ENCODE assay signal across 22 cellular contexts in genomic region chr6:74073896-74074295, GRCh38.
DNase-seq lines count a peak whose midpoint lies in the region; ATAC-seq and TF ChIP-seq lines count a peak whose summit lies in the region.
"Had no signal": no experiment of that assay in that cellular context is flagged by ENCODE, and none has a peak within 500 bp of the region (broad histone marks: within the 10 kb centered on the region; RNA-seq: fewer than 3 reads in every experiment).

No MANE protein-coding gene starts in this region.

- H2BK120ac ChIP-seq in H9 (ENCODE audit: low read depth, low read length, poor library complexity, severe bottlenecking), result no peak overlapping the region

- H3K4me2 ChIP-seq in fibroblast of lung (ENCODE audit: extremely low read depth, insufficient read depth, low read length) (peak overlapping the region; percentile 16), H9 (ENCODE audit: insufficient read depth, insufficient read length, low read length) (no peak overlapping the region)

- H2BK5ac ChIP-seq in H9 (ENCODE audit: insufficient read length, low read length), result no peak overlapping the region

- H3K4me3 ChIP-seq in fibroblast of lung (replicated peaks in 1 of 4; ENCODE audit: control extremely low read depth in 1 of 4, insufficient read depth in 1 of 4, low read depth in 3 of 4, low read length in 4 of 4), result no peak overlapping the region
- no peak overlapping the region for H3K4me3 ChIP-seq in left lung
- H3K4me3 ChIP-seq: gastroesophageal sphincter had no signal

- no peak overlapping the region for H2BK15ac ChIP-seq in H9 (ENCODE audit: low read depth, low read length)

- no peak overlapping the region for H4K5ac ChIP-seq in H9 (ENCODE audit: insufficient read length, low read depth, low read length)

- no peaks in the 10 kb centered on the region for H3K9me3 ChIP-seq in fibroblast of lung (ENCODE audit: control insufficient read depth, insufficient read depth, low read depth, low read length)
- no peaks in the 10 kb centered on the region for H3K9me3 ChIP-seq in left lung
- no peaks in the 10 kb centered on the region for H3K9me3 ChIP-seq in H9 (ENCODE audit: control insufficient read depth, low read depth, low read length)
- H3K9me3 ChIP-seq: gastroesophageal sphincter had no signal

- no peak overlapping the region for H4K91ac ChIP-seq in H9 (ENCODE audit: insufficient read length, low read depth, low read length)

- H2AK5ac ChIP-seq in H9 (ENCODE audit: insufficient read length, low read length), result no peak overlapping the region

- H3K14ac ChIP-seq in H9 (ENCODE audit: insufficient read depth, low read length), result no peak overlapping the region

- no peaks in the 10 kb centered on the region for H3K79me1 ChIP-seq in H9 (ENCODE audit: insufficient read depth, low read depth, low read length, poor library complexity, severe bottlenecking)

- no peaks in the 10 kb centered on the region; the same call in 1 of the 2 replicates for H3K27me3 Mint-ChIP-seq in H9 (ENCODE audit: low read depth)
- H3K27me3 Mint-ChIP-seq: B cell, IgD-negative memory B cell, T-helper 17 cell had no signal

- no peak overlapping the region for H3K18ac ChIP-seq in H9 (ENCODE audit: insufficient read length, low read depth, low read length)

- H3K56ac ChIP-seq in H9 (ENCODE audit: insufficient read length, low read depth, low read length), result no peak overlapping the region

- H3K79me2 ChIP-seq in fibroblast of lung (ENCODE audit: control insufficient read depth, insufficient read depth, low read length) (no peaks in the 10 kb centered on the region), H9 (ENCODE audit: insufficient read depth, low read length) (no peaks in the 10 kb centered on the region)

- no peak overlapping the region for H4K8ac ChIP-seq in H9 (replicated peaks; ENCODE audit: insufficient read length, low read depth, low read length)

- H3K27me3 ChIP-seq in fibroblast of lung (ENCODE audit: control insufficient read depth, insufficient read depth, low read length) (no peaks in the 10 kb centered on the region), left lung (no peaks in the 10 kb centered on the region), H9 (ENCODE audit: insufficient read depth, low read length) (no peaks in the 10 kb centered on the region)
- H3K27me3 ChIP-seq: gastroesophageal sphincter had no signal

- H3T11ph ChIP-seq in H9 (ENCODE audit: low read length), result no peak overlapping the region

- H3K9ac ChIP-seq in fibroblast of lung (ENCODE audit: insufficient read depth, low read length) (no peak overlapping the region), H9 (ENCODE audit: extremely low read depth, insufficient read length, low read length) (no peak overlapping the region)

- H3K36me3 ChIP-seq in fibroblast of lung (ENCODE audit: control insufficient read depth, insufficient read depth, low read length), result no peaks in the 10 kb centered on the region
- no peaks in the 10 kb centered on the region for H3K36me3 ChIP-seq in left lung
- H3K36me3 ChIP-seq: gastroesophageal sphincter, WERI-Rb-1 had no signal

- H2AFZ ChIP-seq in fibroblast of lung (ENCODE audit: low read length) (no peak overlapping the region), H9 (ENCODE audit: low read length) (no peak overlapping the region)

- intact Hi-C loops in left lung (cut with DNase I), result no loop called here

- DNase-seq in EL, result peak; percentile 51
- DNase-seq in LHCN-M2 (ENCODE audit: low read depth), result peak; percentile 29
- DNase-seq in fibroblast of lung (ENCODE audit: low read depth in 2 of 2), result peak in 1 of 2 donors; percentile 42
- no peak for DNase-seq in stimulated activated effector memory CD8-positive, alpha-beta T cell treated with anti-CD3 and anti-CD28 coated beads, Interleukin-12 subunit alpha, Interleukin-12 subunit beta, amount 100 ng/mL, for 72 hours (ENCODE audit: low spot score in 2 of 2)
- no peak for DNase-seq in foreskin melanocyte
- no peak for DNase-seq in left lung
- DNase-seq in H9, result no peak
- DNase-seq: activated CD4-positive, alpha-beta T cell treated with anti-CD3 and anti-CD28 coated beads, Interleukin-2, amount 50 U/mL, for 4 hours; COR-L47; endodermal cell; H7; NCI-H187; NCI-H2227 treated with DMSO at 0.1 percent for 48 hours; NCI-H82; OCI-M1; stimulated activated CD8-positive, alpha-beta memory T cell treated with anti-CD3 and anti-CD28 coated beads, Interleukin-4, amount 100 ng/mL, for 48 hours; T-helper 17 cell; WERI-Rb-1 had no signal

- H3K4me1 Mint-ChIP-seq in stimulated activated effector memory CD8-positive, alpha-beta T cell treated with anti-CD3 and anti-CD28 coated beads, Interleukin-12 subunit alpha, Interleukin-12 subunit beta, amount 100 ng/mL, for 72 hours, result no peaks in the 10 kb centered on the region
- H3K4me1 Mint-ChIP-seq in H9, result peaks cover 0 to 3% of the 10 kb centered on the region in 2 experiments; a peak in 1 of 4 replicates
- H3K4me1 Mint-ChIP-seq: B cell, endodermal cell, IgD-negative memory B cell, T-helper 17 cell had no signal

- TF ChIP-seq CTCF in fibroblast of lung (conservative IDR thresholded peaks at IDR 0.05 in 1 of 2, IDR thresholded peaks at IDR 0.05 in 1 of 2; ENCODE audit: low read depth in 1 of 2, low read length in 2 of 2) (no peak), left lung (IDR thresholded peaks at IDR 0.05) (no peak), H9 (conservative IDR thresholded peaks at IDR 0.05) (no peak)

- H3K4me1 ChIP-seq in fibroblast of lung (ENCODE audit: control insufficient read depth, extremely low read depth, insufficient read depth, low read length), result peaks cover 5% of the 10 kb centered on the region
- no peaks in the 10 kb centered on the region for H3K4me1 ChIP-seq in left lung
- no peaks in the 10 kb centered on the region for H3K4me1 ChIP-seq in H9 (ENCODE audit: insufficient read depth, low read length)

- no peaks in the 10 kb centered on the region for H3K9me3 Mint-ChIP-seq in stimulated activated effector memory CD8-positive, alpha-beta T cell treated with anti-CD3 and anti-CD28 coated beads, Interleukin-12 subunit alpha, Interleukin-12 subunit beta, amount 100 ng/mL, for 72 hours
- H3K9me3 Mint-ChIP-seq in H9, result no peaks in the 10 kb centered on the region; a peak in 1 of 5 replicates
- H3K9me3 Mint-ChIP-seq: endodermal cell had no signal

- no peak overlapping the region for H3K4ac ChIP-seq in H9 (ENCODE audit: low read depth, low read length)

- no CpG with 5 or more reads among the region's 4 CpGs for WGBS in H9 (ENCODE audit: extremely low coverage, insufficient read length, low lambda C conversion rate)

- no peaks in the 10 kb centered on the region for H3K23me2 ChIP-seq in H9 (ENCODE audit: insufficient read length, low read depth, low read length, poor library complexity, severe bottlenecking)

- no peak overlapping the region for H2BK20ac ChIP-seq in H9 (ENCODE audit: low read depth, low read length, poor library complexity, severe bottlenecking)

- peak; percentile 11 for ATAC-seq in stimulated activated effector memory CD8-positive, alpha-beta T cell treated with anti-CD3 and anti-CD28 coated beads, Interleukin-12 subunit alpha, Interleukin-12 subunit beta, amount 100 ng/mL, for 72 hours
- no peak for ATAC-seq in left lung
- ATAC-seq: gastroesophageal sphincter, left lobe of liver, T-helper 17 cell had no signal

- H3K27ac Mint-ChIP-seq in stimulated activated effector memory CD8-positive, alpha-beta T cell treated with anti-CD3 and anti-CD28 coated beads, Interleukin-12 subunit alpha, Interleukin-12 subunit beta, amount 100 ng/mL, for 72 hours, result no peak overlapping the region
- H3K27ac Mint-ChIP-seq in H9, result no peak overlapping the region
- H3K27ac Mint-ChIP-seq: B cell, endodermal cell, IgD-negative memory B cell, T-helper 17 cell had no signal

- H3K27ac ChIP-seq in fibroblast of lung (ENCODE audit: insufficient read depth, low read length), result no peak overlapping the region
- no peak overlapping the region for H3K27ac ChIP-seq in left lung
- no peak overlapping the region for H3K27ac ChIP-seq in H9 (ENCODE audit: insufficient read length, low read depth, low read length)
- H3K27ac ChIP-seq: gastroesophageal sphincter, WERI-Rb-1 had no signal

- H2BK12ac ChIP-seq in H9 (ENCODE audit: insufficient read length, low read depth, low read length), result no peak overlapping the region

- no peaks in the 10 kb centered on the region for H3K36me3 Mint-ChIP-seq in stimulated activated effector memory CD8-positive, alpha-beta T cell treated with anti-CD3 and anti-CD28 coated beads, Interleukin-12 subunit alpha, Interleukin-12 subunit beta, amount 100 ng/mL, for 72 hours
- no peaks in the 10 kb centered on the region for H3K36me3 Mint-ChIP-seq in H9 (ENCODE audit: insufficient read depth in 1 of 3, low read depth in 3 of 3)
- H3K36me3 Mint-ChIP-seq: IgD-negative memory B cell had no signal

- H4K20me1 ChIP-seq in fibroblast of lung (ENCODE audit: control insufficient read depth, extremely low read depth, insufficient read depth, low read length), result no peaks in the 10 kb centered on the region
- H4K20me1 ChIP-seq in H9 (ENCODE audit: control insufficient read depth, insufficient read depth, insufficient read length), result no peaks in the 10 kb centered on the region

- no peak overlapping the region for H3K4me3 Mint-ChIP-seq in stimulated activated effector memory CD8-positive, alpha-beta T cell treated with anti-CD3 and anti-CD28 coated beads, Interleukin-12 subunit alpha, Interleukin-12 subunit beta, amount 100 ng/mL, for 72 hours
- H3K4me3 Mint-ChIP-seq in H9, result no peak overlapping the region
- H3K4me3 Mint-ChIP-seq: B cell, endodermal cell, IgD-negative memory B cell, T-helper 17 cell had no signal

- H3K23ac ChIP-seq in H9 (ENCODE audit: insufficient read length, low read depth, low read length), result no peak overlapping the region

Comparison
In these comparisons a context has a peak if more than half of its experiments do, and no peak if none do; other contexts are left out.
1. DNase-seq: peak in EL (single experiment) and LHCN-M2 (single experiment); none in stimulated activated effector memory CD8-positive, alpha-beta T cell treated with anti-CD3 and anti-CD28 coated beads, Interleukin-12 subunit alpha, Interleukin-12 subunit beta, amount 100 ng/mL, for 72 hours (0 of 2), foreskin melanocyte (single experiment), left lung (0 of 2) and H9 (single experiment).